Comparison of ENCODE assay signal across 17 cellular contexts in the genomic region with DNA sequence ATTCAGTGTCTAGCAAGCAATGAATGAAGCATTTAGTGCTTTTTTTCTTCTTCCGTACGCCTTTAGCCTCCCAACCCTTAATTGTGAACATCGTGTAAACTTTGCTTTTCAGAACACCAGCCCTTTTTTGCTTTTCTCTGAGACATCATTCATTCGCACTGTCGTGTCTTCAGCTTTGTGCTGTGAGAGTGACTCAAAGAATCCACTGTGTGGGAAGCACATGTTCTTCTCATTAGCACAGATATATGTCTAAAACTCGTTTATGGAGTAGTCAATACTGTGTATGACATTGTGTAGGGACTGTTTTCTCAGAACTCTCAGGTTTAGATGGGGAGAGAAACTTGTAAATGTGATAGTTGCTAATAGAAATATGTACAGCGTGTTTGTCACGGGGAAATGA.
DNase-seq lines count a peak whose midpoint lies in the region; ATAC-seq, FAIRE-seq and TF ChIP-seq lines count a peak whose summit lies in the region.
"Had no signal": no experiment of that assay in that cellular context is flagged by ENCODE, and none has a peak within 500 bp of the region (broad histone marks: within the 10 kb centered on the region; RNA-seq: fewer than 3 reads in every experiment).

No MANE protein-coding gene starts in this region.

- no peak overlapping the region for H3K4ac ChIP-seq in mesendoderm (ENCODE audit: low read depth, low read length)

- no peak overlapping the region for H2BK15ac ChIP-seq in mesendoderm (replicated peaks; ENCODE audit: low read depth)

- no peak overlapping the region for H3K18ac ChIP-seq in mesendoderm (ENCODE audit: low read length)

- no peak overlapping the region for H4K8ac ChIP-seq in mesendoderm (ENCODE audit: low read depth, low read length)

- H3K4me2 ChIP-seq in mesendoderm (ENCODE audit: low read length) = no peak overlapping the region
- H3K4me2 ChIP-seq: BLaER1 treated with 17β-estradiol and CSF1 and Interleukin-3, amounts not matched to agents 10 nM and 100 nM had no signal

- H2BK120ac ChIP-seq in mesendoderm (ENCODE audit: low read depth, low read length) = no peak overlapping the region

- H3K27me3 ChIP-seq in mesendoderm (ENCODE audit: insufficient read depth, low read length, poor library complexity) = no peaks in the 10 kb centered on the region
- H3K27me3 ChIP-seq: BLaER1 treated with 17β-estradiol and CSF1 and Interleukin-3, amounts not matched to agents 10 nM and 100 nM had no signal

- no peak overlapping the region for H2BK5ac ChIP-seq in mesendoderm (ENCODE audit: low read length)

- H4K5ac ChIP-seq in mesendoderm (ENCODE audit: low read length) = no peak overlapping the region

- H3K9ac ChIP-seq in mesendoderm (ENCODE audit: low read length) (no peak overlapping the region), kidney (ENCODE audit: low read length in 2 of 2) (no peak overlapping the region)
- H3K9ac ChIP-seq: BLaER1 treated with 17β-estradiol and CSF1 and Interleukin-3, amounts not matched to agents 10 nM and 100 nM had no signal

- no peak for TF ChIP-seq CTCF in AG09309 (IDR thresholded peaks at IDR 0.05; ENCODE audit: control insufficient read depth, insufficient read depth, low read depth, low read length, missing control alignments)
- no peak for TF ChIP-seq CTCF in kidney (IDR thresholded peaks at IDR 0.05; ENCODE audit: borderline replicate concordance, extremely low read depth, insufficient read depth)

- WGBS in mesendoderm (ENCODE audit: extremely low coverage, insufficient coverage, low lambda C conversion rate) = no CpG with 5 or more reads among the region's 8 CpGs

- no peak for ATAC-seq in HG03439 (IDR thresholded peaks at IDR 0.05; ENCODE audit: unreplicated experiment)

- H3K4me3 ChIP-seq in AG09309 (ENCODE audit: control insufficient read depth, low read depth, low read length) (no peak overlapping the region), mesendoderm (ENCODE audit: low read length) (no peak overlapping the region), kidney (ENCODE audit: low read length in 2 of 2) (no peak overlapping the region)
- H3K4me3 ChIP-seq: BLaER1 treated with 17β-estradiol and CSF1 and Interleukin-3, amounts not matched to agents 10 nM and 100 nM; HAP-1 had no signal

- H3K79me1 ChIP-seq in mesendoderm (ENCODE audit: low read length) = no peaks in the 10 kb centered on the region

- H3K56ac ChIP-seq in mesendoderm (ENCODE audit: low read length) = no peak overlapping the region

- no peak overlapping the region for H3K27ac ChIP-seq in mesendoderm (ENCODE audit: low read depth, low read length)
- H3K27ac ChIP-seq in kidney (ENCODE audit: low read depth in 2 of 2, low read length in 2 of 2) = no peak overlapping the region
- H3K27ac ChIP-seq: BLaER1 treated with 17β-estradiol and CSF1 and Interleukin-3, amounts not matched to agents 10 nM and 100 nM had no signal

- DNase-seq in AG09309 (ENCODE audit: low read depth) (peak; percentile 7), GM04503 (ENCODE audit: low read depth) (peak; percentile 39), astrocyte of the hippocampus (ENCODE audit: low read depth, low spot score) (peak; percentile 9), mesendoderm (no peak), kidney (no peak), hippocampal formation (lab: John Stamatoyannopoulos, UW) (no peak)
- DNase-seq: DMS 273 treated with DMSO at 0.1 percent for 48 hours, IMR-90, MV-4-11, NCI-H1436, NCI-H2029 treated with DMSO at 0.1 percent for 48 hours, NCI-H524, RPMI8226 had no signal

- intact Hi-C loops in kidney (cut with DNase I) = no loop called here

- H3K4me1 ChIP-seq in mesendoderm (ENCODE audit: control insufficient read depth, low read depth, low read length) (no peaks in the 10 kb centered on the region), kidney (ENCODE audit: control insufficient read depth in 1 of 2, insufficient read depth in 1 of 2, low read depth in 1 of 2, low read length in 2 of 2) (no peaks in the 10 kb centered on the region)
- H3K4me1 ChIP-seq: HAP-1 had no signal

- no peaks in the 10 kb centered on the region for H3K79me2 ChIP-seq in mesendoderm (ENCODE audit: control insufficient read depth, insufficient read depth, low read length)

- H3K36me3 ChIP-seq in mesendoderm (ENCODE audit: control insufficient read depth, insufficient read depth, low read length) (no peaks in the 10 kb centered on the region), kidney (ENCODE audit: control insufficient read depth in 1 of 2, insufficient read depth in 2 of 2, low read length in 2 of 2) (no peaks in the 10 kb centered on the region)
- H3K36me3 ChIP-seq: HAP-1 had no signal

- H2AK5ac ChIP-seq in mesendoderm (ENCODE audit: low read length) = peak overlapping the region; percentile 65

- H3K23ac ChIP-seq in mesendoderm (ENCODE audit: low read length) = no peak overlapping the region

- no peaks in the 10 kb centered on the region for H3K9me3 ChIP-seq in kidney (ENCODE audit: control insufficient read depth in 1 of 2, low read length in 2 of 2)
- H3K9me3 ChIP-seq: HAP-1 had no signal

- no peak for FAIRE-seq in kidney (lab: Jason Lieb, UNC)
- FAIRE-seq: GM18507 had no signal

Comparison
In these comparisons a context has a peak if more than half of its experiments do, and no peak if none do; other contexts are left out.
1. DNase-seq: peak in AG09309 (single experiment), GM04503 (single experiment) and astrocyte of the hippocampus (single experiment); none in mesendoderm (single experiment), kidney (single experiment) and hippocampal formation (0 of 2).